ENCODE assay signal across 26 cellular contexts in the genomic region with DNA sequence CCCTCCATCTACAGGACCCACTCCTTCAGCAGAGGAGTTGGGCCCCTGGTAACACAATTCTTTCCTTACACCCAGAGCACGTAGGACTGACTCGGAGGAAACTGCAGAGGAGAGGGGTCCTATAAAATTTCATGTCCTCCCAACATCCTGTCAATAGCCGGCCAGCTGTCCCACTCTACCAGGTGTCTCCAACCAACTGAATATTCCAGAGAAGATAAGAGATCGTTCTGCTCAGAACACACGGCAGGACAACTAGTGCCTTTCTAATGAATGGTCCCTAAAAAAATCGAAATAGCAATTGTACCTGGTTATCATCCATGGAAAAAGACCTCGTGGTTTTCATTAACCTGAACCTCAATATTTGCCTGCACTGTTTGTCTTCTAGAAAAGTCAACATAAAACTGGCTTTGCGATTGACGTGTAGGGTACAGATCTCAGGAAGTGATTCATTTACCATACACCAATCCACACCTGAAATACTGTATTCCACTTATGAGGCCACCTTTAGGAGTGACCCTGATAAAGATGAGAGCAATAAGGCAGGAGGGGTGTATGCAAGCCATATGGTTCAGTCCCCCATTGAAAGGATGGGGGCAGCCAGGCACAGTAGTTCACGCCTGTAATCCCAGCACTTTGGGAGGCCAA.
A peak's percentile ranks its signal among the peaks of the same experiment; 100 is the strongest.
DNase-seq lines count a peak whose midpoint lies in the region; ATAC-seq and TF ChIP-seq lines count a peak whose summit lies in the region.
"Had no signal": no experiment of that assay in that cellular context is flagged by ENCODE, and none has a peak within 500 bp of the region (broad histone marks: within the 10 kb centered on the region; RNA-seq: fewer than 3 reads in every experiment).

No MANE protein-coding gene starts in this region.

- in situ Hi-C loops in ACHN (cut with HindIII; ENCODE audit: low pct_ligation_motif_present, low pct_unique_long_range_greater_than_20kb, low sequenced_read_pairs): no loop called here

- no peaks in the 10 kb centered on the region for H3K27me3 ChIP-seq in right lobe of liver
- H3K27me3 ChIP-seq: ascending aorta, BLaER1, colonic mucosa, neutrophil, transverse colon had no signal

- peak; percentile 58 to 87 (median 64) for ATAC-seq in right lobe of liver
- ATAC-seq in HG03439 (IDR thresholded peaks at IDR 0.05; ENCODE audit: unreplicated experiment): no peak
- no peak for ATAC-seq in HG03097 (IDR thresholded peaks at IDR 0.05; ENCODE audit: low FRiP score, unreplicated experiment)
- ATAC-seq: K562 had no signal

- TF ChIP-seq CTCF in C4-2B (conservative IDR thresholded peaks at IDR 0.05) (no peak), right lobe of liver (IDR thresholded peaks at IDR 0.05) (no peak)

- no peak for TF ChIP-seq POLR2A in right lobe of liver (IDR thresholded peaks at IDR 0.05)

- 38% methylated on average over 9 of the region's 10 CpGs for WGBS in right lobe of liver (ENCODE audit: insufficient coverage, low coverage, low lambda C conversion rate, missing lambda C conversion rate)

- H3K27ac ChIP-seq in C4-2B: peak overlapping the region; percentile 58
- no peak overlapping the region for H3K27ac ChIP-seq in right lobe of liver
- H3K27ac ChIP-seq: ascending aorta, BLaER1, colonic mucosa, GM23248, left ventricle myocardium inferior, neutrophil, transverse colon had no signal

- H3K4me3 ChIP-seq in right lobe of liver: no peak overlapping the region
- H3K4me3 ChIP-seq: ascending aorta, BLaER1, colonic mucosa, GM23248, K562, left ventricle myocardium inferior, transverse colon had no signal

- no peaks in the 10 kb centered on the region for H3K4me1 ChIP-seq in right lobe of liver
- H3K4me1 ChIP-seq: ascending aorta, BLaER1, colonic mucosa, left ventricle myocardium inferior, transverse colon had no signal

- no peaks in the 10 kb centered on the region for H3K36me3 ChIP-seq in right lobe of liver
- H3K36me3 ChIP-seq: ascending aorta, BLaER1, colonic mucosa, left ventricle myocardium inferior, transverse colon had no signal

- DNase-seq in DMS53 (lab: John Stamatoyannopoulos, UW): peak; percentile 97
- DNase-seq in SW480 (ENCODE audit: low spot score): peak; percentile 5
- DNase-seq in right lobe of liver: no peak
- DNase-seq in ACHN: no peak
- DNase-seq in A172 (ENCODE audit: low spot score): no peak
- DNase-seq: activated T-cell treated with anti-CD3 and anti-CD28 coated beads, Interleukin-2, amount 50 U/mL, for 24 hours; colonic mucosa; COR-L47; effector CD4-positive, alpha-beta T cell; GM23248; left ventricle myocardium inferior; naive B cell; NCI-H1105 treated with DMSO at 0.1 percent for 48 hours; NCI-H2107; NCI-H345; stimulated activated CD4-positive, alpha-beta T cell treated with anti-CD3 and anti-CD28 coated beads, Interleukin-15, amount 100 ng/mL, for 24 hours; stimulated activated CD4-positive, alpha-beta T cell treated with anti-CD3 and anti-CD28 coated beads, Interleukin-4, amount 100 ng/mL, for 4 hours; T-helper 1 cell; transverse colon had no signal

- intact Hi-C loops in right lobe of liver (cut with DNase I): no loop called here

- no peaks in the 10 kb centered on the region for H3K9me3 ChIP-seq in right lobe of liver
- H3K9me3 ChIP-seq: colonic mucosa, neutrophil, transverse colon had no signal

Comparison
In these comparisons a context has a peak if more than half of its experiments do, and no peak if none do; other contexts are left out.
1. DNase-seq: peak in DMS53 (single experiment) and SW480 (single experiment); none in right lobe of liver (0 of 3), ACHN (single experiment) and A172 (single experiment).
2. ATAC-seq: peak in right lobe of liver (4 of 4); none in HG03439 (single experiment) and HG03097 (single experiment).